Comparison of ENCODE assay signal across 1 cellular context in the genomic region with DNA sequence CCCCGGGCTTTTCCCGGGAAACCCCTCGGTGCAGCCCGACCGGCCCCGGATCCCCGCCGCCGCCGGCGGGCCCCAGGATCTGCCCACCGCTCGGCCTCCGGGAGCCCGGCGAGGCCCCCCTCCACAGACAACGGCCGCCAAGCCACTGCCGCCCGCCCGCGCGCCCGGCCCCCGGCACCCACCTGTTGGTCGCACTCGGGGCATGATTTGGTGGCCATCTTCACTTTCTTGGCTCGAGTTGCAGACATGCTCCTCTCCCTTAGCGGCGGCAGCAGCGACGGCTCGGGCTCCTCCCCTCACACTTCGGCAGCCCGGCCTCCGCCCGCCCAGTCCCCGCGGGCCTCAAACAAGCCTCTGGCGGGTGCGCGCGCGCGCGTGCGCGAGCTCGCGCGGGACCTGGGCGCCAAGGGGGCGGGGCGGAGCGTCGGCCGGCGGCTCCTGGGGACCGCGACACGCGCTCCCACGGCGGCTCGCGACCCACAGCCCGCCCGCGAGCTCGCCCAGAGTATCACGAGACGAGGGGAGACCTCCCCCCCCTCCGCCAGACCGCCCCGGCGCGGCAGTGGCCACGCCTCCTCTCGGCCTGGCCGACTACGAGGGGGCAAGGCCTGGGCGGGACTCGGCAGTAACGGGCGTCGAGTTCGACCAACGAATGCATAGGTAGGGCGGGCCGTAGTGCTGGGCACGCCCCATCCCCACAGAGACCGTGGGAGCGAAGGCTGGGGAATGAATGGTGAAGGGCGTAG.
TF ChIP-seq lines count a peak whose summit lies in the region.

A gene with protein sequence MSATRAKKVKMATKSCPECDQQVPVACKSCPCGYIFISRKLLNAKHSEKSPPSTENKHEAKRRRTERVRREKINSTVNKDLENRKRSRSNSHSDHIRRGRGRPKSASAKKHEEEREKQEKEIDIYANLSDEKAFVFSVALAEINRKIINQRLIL (minus strand): TSS at position 279 of the 746 bp plus-strand sequence. CDS start 31 bp downstream, at position 248.

TF ChIP-seq in HepG2, 621 proteins besides CTCF, POLR2A, EP300 and RAD21 (continued from another document and continues in another):
- TF ChIP-seq, protein P1, sequence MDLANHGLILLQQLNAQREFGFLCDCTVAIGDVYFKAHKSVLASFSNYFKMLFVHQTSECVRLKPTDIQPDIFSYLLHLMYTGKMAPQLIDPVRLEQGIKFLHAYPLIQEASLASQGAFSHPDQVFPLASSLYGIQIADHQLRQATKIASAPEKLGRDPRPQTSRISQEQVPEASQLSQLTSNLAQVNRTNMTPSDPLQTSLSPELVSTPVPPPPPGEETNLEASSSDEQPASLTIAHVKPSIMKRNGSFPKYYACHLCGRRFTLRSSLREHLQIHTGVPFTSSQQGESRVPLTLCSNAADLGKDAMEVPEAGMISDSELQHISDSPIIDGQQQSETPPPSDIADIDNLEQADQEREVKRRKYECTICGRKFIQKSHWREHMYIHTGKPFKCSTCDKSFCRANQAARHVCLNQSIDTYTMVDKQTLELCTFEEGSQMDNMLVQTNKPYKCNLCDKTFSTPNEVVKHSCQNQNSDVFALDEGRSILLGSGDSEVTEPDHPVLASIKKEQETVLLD (CRISPR knock-in tag; IDR thresholded peaks at IDR 0.05; ENCODE audit: low read depth), result no peak
- TF ChIP-seq, protein P2, sequence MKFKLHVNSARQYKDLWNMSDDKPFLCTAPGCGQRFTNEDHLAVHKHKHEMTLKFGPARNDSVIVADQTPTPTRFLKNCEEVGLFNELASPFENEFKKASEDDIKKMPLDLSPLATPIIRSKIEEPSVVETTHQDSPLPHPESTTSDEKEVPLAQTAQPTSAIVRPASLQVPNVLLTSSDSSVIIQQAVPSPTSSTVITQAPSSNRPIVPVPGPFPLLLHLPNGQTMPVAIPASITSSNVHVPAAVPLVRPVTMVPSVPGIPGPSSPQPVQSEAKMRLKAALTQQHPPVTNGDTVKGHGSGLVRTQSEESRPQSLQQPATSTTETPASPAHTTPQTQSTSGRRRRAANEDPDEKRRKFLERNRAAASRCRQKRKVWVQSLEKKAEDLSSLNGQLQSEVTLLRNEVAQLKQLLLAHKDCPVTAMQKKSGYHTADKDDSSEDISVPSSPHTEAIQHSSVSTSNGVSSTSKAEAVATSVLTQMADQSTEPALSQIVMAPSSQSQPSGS (CRISPR knock-in tag; IDR thresholded peaks at IDR 0.05), result peak; percentile 59; the same call in 1 of the 2 replicates
- TF ChIP-seq ISX (CRISPR knock-in tag; conservative IDR thresholded peaks at IDR 0.05), result no peak
- no peak for TF ChIP-seq NFE2L2 (IDR thresholded peaks at IDR 0.05; ENCODE audit: low read length)
- TF ChIP-seq ZFY (CRISPR knock-in tag; IDR thresholded peaks at IDR 0.05), result peak; percentile 89
- peak; percentile 87 for TF ChIP-seq TAF1 (CRISPR knock-in tag; IDR thresholded peaks at IDR 0.05)
- TF ChIP-seq, protein P3, sequence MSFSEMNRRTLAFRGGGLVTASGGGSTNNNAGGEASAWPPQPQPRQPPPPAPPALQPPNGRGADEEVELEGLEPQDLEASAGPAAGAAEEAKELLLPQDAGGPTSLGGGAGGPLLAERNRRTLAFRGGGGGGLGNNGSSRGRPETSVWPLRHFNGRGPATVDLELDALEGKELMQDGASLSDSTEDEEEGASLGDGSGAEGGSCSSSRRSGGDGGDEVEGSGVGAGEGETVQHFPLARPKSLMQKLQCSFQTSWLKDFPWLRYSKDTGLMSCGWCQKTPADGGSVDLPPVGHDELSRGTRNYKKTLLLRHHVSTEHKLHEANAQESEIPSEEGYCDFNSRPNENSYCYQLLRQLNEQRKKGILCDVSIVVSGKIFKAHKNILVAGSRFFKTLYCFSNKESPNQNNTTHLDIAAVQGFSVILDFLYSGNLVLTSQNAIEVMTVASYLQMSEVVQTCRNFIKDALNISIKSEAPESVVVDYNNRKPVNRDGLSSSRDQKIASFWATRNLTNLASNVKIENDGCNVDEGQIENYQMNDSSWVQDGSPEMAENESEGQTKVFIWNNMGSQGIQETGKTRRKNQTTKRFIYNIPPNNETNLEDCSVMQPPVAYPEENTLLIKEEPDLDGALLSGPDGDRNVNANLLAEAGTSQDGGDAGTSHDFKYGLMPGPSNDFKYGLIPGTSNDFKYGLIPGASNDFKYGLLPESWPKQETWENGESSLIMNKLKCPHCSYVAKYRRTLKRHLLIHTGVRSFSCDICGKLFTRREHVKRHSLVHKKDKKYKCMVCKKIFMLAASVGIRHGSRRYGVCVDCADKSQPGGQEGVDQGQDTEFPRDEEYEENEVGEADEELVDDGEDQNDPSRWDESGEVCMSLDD (CRISPR knock-in tag; IDR thresholded peaks at IDR 0.05; ENCODE audit: borderline replicate concordance), result peak; percentile 40
- TF ChIP-seq HOXA9 (CRISPR knock-in tag; IDR thresholded peaks at IDR 0.05; ENCODE audit: borderline replicate concordance), result no peak
- 0 out of 2 replicates have a peak, but pooled peaks have one; percentile 39 for TF ChIP-seq ZNF709 (CRISPR knock-in tag; IDR thresholded peaks at IDR 0.05)
- TF ChIP-seq, protein P4, sequence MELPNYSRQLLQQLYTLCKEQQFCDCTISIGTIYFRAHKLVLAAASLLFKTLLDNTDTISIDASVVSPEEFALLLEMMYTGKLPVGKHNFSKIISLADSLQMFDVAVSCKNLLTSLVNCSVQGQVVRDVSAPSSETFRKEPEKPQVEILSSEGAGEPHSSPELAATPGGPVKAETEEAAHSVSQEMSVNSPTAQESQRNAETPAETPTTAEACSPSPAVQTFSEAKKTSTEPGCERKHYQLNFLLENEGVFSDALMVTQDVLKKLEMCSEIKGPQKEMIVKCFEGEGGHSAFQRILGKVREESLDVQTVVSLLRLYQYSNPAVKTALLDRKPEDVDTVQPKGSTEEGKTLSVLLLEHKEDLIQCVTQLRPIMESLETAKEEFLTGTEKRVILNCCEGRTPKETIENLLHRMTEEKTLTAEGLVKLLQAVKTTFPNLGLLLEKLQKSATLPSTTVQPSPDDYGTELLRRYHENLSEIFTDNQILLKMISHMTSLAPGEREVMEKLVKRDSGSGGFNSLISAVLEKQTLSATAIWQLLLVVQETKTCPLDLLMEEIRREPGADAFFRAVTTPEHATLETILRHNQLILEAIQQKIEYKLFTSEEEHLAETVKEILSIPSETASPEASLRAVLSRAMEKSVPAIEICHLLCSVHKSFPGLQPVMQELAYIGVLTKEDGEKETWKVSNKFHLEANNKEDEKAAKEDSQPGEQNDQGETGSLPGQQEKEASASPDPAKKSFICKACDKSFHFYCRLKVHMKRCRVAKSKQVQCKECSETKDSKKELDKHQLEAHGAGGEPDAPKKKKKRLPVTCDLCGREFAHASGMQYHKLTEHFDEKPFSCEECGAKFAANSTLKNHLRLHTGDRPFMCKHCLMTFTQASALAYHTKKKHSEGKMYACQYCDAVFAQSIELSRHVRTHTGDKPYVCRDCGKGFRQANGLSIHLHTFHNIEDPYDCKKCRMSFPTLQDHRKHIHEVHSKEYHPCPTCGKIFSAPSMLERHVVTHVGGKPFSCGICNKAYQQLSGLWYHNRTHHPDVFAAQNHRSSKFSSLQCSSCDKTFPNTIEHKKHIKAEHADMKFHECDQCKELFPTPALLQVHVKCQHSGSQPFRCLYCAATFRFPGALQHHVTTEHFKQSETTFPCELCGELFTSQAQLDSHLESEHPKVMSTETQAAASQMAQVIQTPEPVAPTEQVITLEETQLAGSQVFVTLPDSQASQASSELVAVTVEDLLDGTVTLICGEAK (IDR thresholded peaks at IDR 0.05), result no peak
- TF ChIP-seq, protein P4 (CRISPR knock-in tag; IDR thresholded peaks at IDR 0.05), result no peak; the same call in 1 of the 2 replicates
- peak; percentile 54; the same call in 1 of the 2 replicates for TF ChIP-seq ZNF773 (CRISPR knock-in tag; IDR thresholded peaks at IDR 0.05; ENCODE audit: borderline replicate concordance)
- TF ChIP-seq ATAD3A (CRISPR knock-in tag; IDR thresholded peaks at IDR 0.05), result no peak
- TF ChIP-seq NKX3-1 (CRISPR knock-in tag; IDR thresholded peaks at IDR 0.05), result no peak
- TF ChIP-seq GTF3A (CRISPR knock-in tag; conservative IDR thresholded peaks at IDR 0.05), result 0 out of 2 replicates have a peak, but pooled peaks have one; percentile 19
- no peak for TF ChIP-seq ZNF101 (CRISPR knock-in tag; IDR thresholded peaks at IDR 0.05; ENCODE audit: borderline replicate concordance, low read depth)
- TF ChIP-seq SAP130 (CRISPR knock-in tag; IDR thresholded peaks at IDR 0.05; ENCODE audit: low read depth), result peak; percentile 72; the same call in 1 of the 2 replicates
- TF ChIP-seq ZNF546 (CRISPR knock-in tag; conservative IDR thresholded peaks at IDR 0.05), result peak; percentile 85
- TF ChIP-seq, protein P5, sequence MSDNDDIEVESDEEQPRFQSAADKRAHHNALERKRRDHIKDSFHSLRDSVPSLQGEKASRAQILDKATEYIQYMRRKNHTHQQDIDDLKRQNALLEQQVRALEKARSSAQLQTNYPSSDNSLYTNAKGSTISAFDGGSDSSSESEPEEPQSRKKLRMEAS (IDR thresholded peaks at IDR 0.05), result peak; percentile 89
- TF ChIP-seq FLYWCH1 (CRISPR knock-in tag; IDR thresholded peaks at IDR 0.05), result 0 out of 2 replicates have a peak, but pooled peaks have one; percentile 49
- TF ChIP-seq ZFAT (CRISPR knock-in tag; conservative IDR thresholded peaks at IDR 0.05), result no peak
- 0 out of 2 replicates have a peak, but pooled peaks have one; percentile 69 for TF ChIP-seq ZNF431 (CRISPR knock-in tag; IDR thresholded peaks at IDR 0.05; ENCODE audit: borderline replicate concordance, low read depth)
- TF ChIP-seq KAT8 (CRISPR knock-in tag; IDR thresholded peaks at IDR 0.05), result peak; percentile 40
- TF ChIP-seq ZNF124 (CRISPR knock-in tag; IDR thresholded peaks at IDR 0.05), result 0 out of 2 replicates have a peak, but pooled peaks have one; percentile 17
- no peak for TF ChIP-seq RFXANK (CRISPR knock-in tag; IDR thresholded peaks at IDR 0.05)
- 0 out of 2 replicates have a peak, but pooled peaks have one; percentile 69 for TF ChIP-seq EED (CRISPR knock-in tag; IDR thresholded peaks at IDR 0.05)
- peak; percentile 54; the same call in 1 of the 2 replicates for TF ChIP-seq EEA1 (CRISPR knock-in tag; IDR thresholded peaks at IDR 0.05; ENCODE audit: borderline replicate concordance)
- TF ChIP-seq ZBTB1 (CRISPR knock-in tag; IDR thresholded peaks at IDR 0.05; ENCODE audit: borderline replicate concordance), result no peak
- TF ChIP-seq ZNF282 (IDR thresholded peaks at IDR 0.05; ENCODE audit: partially characterized antibody), result no peak
- no peak; the same call in none of the 2 replicates for TF ChIP-seq ZNF766 (CRISPR knock-in tag; IDR thresholded peaks at IDR 0.05; ENCODE audit: borderline replicate concordance)
- TF ChIP-seq IRF2 (CRISPR knock-in tag; IDR thresholded peaks at IDR 0.05), result peak; percentile 20; the same call in 1 of the 2 replicates
- TF ChIP-seq, protein P6, sequence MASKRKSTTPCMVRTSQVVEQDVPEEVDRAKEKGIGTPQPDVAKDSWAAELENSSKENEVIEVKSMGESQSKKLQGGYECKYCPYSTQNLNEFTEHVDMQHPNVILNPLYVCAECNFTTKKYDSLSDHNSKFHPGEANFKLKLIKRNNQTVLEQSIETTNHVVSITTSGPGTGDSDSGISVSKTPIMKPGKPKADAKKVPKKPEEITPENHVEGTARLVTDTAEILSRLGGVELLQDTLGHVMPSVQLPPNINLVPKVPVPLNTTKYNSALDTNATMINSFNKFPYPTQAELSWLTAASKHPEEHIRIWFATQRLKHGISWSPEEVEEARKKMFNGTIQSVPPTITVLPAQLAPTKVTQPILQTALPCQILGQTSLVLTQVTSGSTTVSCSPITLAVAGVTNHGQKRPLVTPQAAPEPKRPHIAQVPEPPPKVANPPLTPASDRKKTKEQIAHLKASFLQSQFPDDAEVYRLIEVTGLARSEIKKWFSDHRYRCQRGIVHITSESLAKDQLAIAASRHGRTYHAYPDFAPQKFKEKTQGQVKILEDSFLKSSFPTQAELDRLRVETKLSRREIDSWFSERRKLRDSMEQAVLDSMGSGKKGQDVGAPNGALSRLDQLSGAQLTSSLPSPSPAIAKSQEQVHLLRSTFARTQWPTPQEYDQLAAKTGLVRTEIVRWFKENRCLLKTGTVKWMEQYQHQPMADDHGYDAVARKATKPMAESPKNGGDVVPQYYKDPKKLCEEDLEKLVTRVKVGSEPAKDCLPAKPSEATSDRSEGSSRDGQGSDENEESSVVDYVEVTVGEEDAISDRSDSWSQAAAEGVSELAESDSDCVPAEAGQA (IDR thresholded peaks at IDR 0.05; ENCODE audit: low read depth), result no peak
- TF ChIP-seq, protein P6 (CRISPR knock-in tag; IDR thresholded peaks at IDR 0.05; ENCODE audit: borderline replicate concordance), result no peak
- TF ChIP-seq FOXC1 (CRISPR knock-in tag; IDR thresholded peaks at IDR 0.05; ENCODE audit: borderline replicate concordance), result no peak; the same call in 1 of the 2 replicates
